1 cellular context compared by ENCODE assay signal in genomic region chr5:78076351-78076750, GRCh38.
TF ChIP-seq lines count a peak whose summit lies in the region.

No MANE protein-coding gene starts in this region.

TF ChIP-seq in GM23338, 12 proteins besides CTCF, POLR2A, EP300 and RAD21 (continued from another document):
- TF ChIP-seq, protein P1, sequence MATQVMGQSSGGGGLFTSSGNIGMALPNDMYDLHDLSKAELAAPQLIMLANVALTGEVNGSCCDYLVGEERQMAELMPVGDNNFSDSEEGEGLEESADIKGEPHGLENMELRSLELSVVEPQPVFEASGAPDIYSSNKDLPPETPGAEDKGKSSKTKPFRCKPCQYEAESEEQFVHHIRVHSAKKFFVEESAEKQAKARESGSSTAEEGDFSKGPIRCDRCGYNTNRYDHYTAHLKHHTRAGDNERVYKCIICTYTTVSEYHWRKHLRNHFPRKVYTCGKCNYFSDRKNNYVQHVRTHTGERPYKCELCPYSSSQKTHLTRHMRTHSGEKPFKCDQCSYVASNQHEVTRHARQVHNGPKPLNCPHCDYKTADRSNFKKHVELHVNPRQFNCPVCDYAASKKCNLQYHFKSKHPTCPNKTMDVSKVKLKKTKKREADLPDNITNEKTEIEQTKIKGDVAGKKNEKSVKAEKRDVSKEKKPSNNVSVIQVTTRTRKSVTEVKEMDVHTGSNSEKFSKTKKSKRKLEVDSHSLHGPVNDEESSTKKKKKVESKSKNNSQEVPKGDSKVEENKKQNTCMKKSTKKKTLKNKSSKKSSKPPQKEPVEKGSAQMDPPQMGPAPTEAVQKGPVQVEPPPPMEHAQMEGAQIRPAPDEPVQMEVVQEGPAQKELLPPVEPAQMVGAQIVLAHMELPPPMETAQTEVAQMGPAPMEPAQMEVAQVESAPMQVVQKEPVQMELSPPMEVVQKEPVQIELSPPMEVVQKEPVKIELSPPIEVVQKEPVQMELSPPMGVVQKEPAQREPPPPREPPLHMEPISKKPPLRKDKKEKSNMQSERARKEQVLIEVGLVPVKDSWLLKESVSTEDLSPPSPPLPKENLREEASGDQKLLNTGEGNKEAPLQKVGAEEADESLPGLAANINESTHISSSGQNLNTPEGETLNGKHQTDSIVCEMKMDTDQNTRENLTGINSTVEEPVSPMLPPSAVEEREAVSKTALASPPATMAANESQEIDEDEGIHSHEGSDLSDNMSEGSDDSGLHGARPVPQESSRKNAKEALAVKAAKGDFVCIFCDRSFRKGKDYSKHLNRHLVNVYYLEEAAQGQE (IDR thresholded peaks at IDR 0.05; ENCODE audit: unreplicated experiment): no peak
- TF ChIP-seq EZH2 (IDR thresholded peaks at IDR 0.05; ENCODE audit: low read depth, unreplicated experiment): no peak
- TF ChIP-seq, protein P2, sequence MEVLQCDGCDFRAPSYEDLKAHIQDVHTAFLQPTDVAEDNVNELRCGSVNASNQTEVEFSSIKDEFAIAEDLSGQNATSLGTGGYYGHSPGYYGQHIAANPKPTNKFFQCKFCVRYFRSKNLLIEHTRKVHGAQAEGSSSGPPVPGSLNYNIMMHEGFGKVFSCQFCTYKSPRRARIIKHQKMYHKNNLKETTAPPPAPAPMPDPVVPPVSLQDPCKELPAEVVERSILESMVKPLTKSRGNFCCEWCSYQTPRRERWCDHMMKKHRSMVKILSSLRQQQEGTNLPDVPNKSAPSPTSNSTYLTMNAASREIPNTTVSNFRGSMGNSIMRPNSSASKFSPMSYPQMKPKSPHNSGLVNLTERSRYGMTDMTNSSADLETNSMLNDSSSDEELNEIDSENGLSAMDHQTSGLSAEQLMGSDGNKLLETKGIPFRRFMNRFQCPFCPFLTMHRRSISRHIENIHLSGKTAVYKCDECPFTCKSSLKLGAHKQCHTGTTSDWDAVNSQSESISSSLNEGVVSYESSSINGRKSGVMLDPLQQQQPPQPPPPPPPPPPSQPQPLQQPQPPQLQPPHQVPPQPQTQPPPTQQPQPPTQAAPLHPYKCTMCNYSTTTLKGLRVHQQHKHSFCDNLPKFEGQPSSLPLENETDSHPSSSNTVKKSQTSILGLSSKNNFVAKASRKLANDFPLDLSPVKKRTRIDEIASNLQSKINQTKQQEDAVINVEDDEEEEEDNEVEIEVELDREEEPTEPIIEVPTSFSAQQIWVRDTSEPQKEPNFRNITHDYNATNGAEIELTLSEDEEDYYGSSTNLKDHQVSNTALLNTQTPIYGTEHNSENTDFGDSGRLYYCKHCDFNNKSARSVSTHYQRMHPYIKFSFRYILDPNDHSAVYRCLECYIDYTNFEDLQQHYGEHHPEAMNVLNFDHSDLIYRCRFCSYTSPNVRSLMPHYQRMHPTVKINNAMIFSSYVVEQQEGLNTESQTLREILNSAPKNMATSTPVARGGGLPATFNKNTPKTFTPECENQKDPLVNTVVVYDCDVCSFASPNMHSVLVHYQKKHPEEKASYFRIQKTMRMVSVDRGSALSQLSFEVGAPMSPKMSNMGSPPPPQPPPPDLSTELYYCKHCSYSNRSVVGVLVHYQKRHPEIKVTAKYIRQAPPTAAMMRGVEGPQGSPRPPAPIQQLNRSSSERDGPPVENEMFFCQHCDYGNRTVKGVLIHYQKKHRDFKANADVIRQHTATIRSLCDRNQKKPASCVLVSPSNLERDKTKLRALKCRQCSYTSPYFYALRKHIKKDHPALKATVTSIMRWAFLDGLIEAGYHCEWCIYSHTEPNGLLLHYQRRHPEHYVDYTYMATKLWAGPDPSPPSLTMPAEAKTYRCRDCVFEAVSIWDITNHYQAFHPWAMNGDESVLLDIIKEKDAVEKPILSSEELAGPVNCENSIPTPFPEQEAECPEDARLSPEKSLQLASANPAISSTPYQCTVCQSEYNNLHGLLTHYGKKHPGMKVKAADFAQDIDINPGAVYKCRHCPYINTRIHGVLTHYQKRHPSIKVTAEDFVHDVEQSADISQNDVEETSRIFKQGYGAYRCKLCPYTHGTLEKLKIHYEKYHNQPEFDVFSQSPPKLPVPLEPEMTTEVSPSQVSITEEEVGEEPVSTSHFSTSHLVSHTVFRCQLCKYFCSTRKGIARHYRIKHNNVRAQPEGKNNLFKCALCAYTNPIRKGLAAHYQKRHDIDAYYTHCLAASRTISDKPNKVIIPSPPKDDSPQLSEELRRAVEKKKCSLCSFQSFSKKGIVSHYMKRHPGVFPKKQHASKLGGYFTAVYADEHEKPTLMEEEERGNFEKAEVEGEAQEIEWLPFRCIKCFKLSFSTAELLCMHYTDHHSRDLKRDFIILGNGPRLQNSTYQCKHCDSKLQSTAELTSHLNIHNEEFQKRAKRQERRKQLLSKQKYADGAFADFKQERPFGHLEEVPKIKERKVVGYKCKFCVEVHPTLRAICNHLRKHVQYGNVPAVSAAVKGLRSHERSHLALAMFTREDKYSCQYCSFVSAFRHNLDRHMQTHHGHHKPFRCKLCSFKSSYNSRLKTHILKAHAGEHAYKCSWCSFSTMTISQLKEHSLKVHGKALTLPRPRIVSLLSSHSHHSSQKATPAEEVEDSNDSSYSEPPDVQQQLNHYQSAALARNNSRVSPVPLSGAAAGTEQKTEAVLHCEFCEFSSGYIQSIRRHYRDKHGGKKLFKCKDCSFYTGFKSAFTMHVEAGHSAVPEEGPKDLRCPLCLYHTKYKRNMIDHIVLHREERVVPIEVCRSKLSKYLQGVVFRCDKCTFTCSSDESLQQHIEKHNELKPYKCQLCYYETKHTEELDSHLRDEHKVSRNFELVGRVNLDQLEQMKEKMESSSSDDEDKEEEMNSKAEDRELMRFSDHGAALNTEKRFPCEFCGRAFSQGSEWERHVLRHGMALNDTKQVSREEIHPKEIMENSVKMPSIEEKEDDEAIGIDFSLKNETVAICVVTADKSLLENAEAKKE (CRISPR knock-in tag; IDR thresholded peaks at IDR 0.05): peak; percentile 78
- TF ChIP-seq, protein P3, sequence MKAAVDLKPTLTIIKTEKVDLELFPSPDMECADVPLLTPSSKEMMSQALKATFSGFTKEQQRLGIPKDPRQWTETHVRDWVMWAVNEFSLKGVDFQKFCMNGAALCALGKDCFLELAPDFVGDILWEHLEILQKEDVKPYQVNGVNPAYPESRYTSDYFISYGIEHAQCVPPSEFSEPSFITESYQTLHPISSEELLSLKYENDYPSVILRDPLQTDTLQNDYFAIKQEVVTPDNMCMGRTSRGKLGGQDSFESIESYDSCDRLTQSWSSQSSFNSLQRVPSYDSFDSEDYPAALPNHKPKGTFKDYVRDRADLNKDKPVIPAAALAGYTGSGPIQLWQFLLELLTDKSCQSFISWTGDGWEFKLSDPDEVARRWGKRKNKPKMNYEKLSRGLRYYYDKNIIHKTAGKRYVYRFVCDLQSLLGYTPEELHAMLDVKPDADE (IDR thresholded peaks at IDR 0.05): no peak
